22 cellular contexts compared by ENCODE assay signal in genomic region chr2:149904352-149904751, GRCh38.
DNase-seq lines count a peak whose midpoint lies in the region; FAIRE-seq and TF ChIP-seq lines count a peak whose summit lies in the region.
"Had no signal": no experiment of that assay in that cellular context is flagged by ENCODE, and none has a peak within 500 bp of the region (broad histone marks: within the 10 kb centered on the region; RNA-seq: fewer than 3 reads in every experiment).

No MANE protein-coding gene starts in this region.

- H3K27me3 Mint-ChIP-seq in nephron progenitor cell (ENCODE audit: low read depth, poor library complexity) (no peaks in the 10 kb centered on the region), HFFc6 (ENCODE audit: insufficient read depth) (peaks cover 1% of the 10 kb centered on the region; the same call in 1 of the 2 replicates)
- H3K27me3 Mint-ChIP-seq: CD4-positive, alpha-beta T cell had no signal

- FAIRE-seq in GM12892 (lab: Jason Lieb, UNC): no peak
- FAIRE-seq: GM19239, K562 had no signal

- peak overlapping the region; percentile 83 for H3K27ac Mint-ChIP-seq in nephron progenitor cell
- H3K27ac Mint-ChIP-seq in HFFc6: no peak overlapping the region
- H3K27ac Mint-ChIP-seq: CD4-positive, alpha-beta T cell had no signal

- no peaks in the 10 kb centered on the region for H3K36me3 Mint-ChIP-seq in nephron progenitor cell (ENCODE audit: low read depth)
- H3K36me3 Mint-ChIP-seq in HFFc6 (ENCODE audit: low read depth): no peaks in the 10 kb centered on the region

- H3K9me3 Mint-ChIP-seq in nephron progenitor cell: no peaks in the 10 kb centered on the region
- no peaks in the 10 kb centered on the region for H3K9me3 Mint-ChIP-seq in HFFc6
- H3K9me3 Mint-ChIP-seq: CD4-positive, alpha-beta T cell had no signal

- peak; percentile 4 for DNase-seq in DMS 273 (lab: John Stamatoyannopoulos, UW; ENCODE audit: unreplicated experiment)
- no peak for DNase-seq in DMS 273 treated with DMSO at 0.1 percent for 48 hours (lab: John Stamatoyannopoulos, UW)
- DNase-seq in glomerular visceral epithelial cell (ENCODE audit: extremely low spot score): peak; percentile 22
- peak; percentile 8 for DNase-seq in nephron progenitor cell
- DNase-seq in HFFc6: no peak
- no peak for DNase-seq in GM12892 (ENCODE audit: insufficient read length)
- no peak for DNase-seq in activated CD4-positive, alpha-beta T cell treated with anti-CD3 and anti-CD28 coated beads for 1 hour
- DNase-seq in midbrain (lab: John Stamatoyannopoulos, UW): no peak
- DNase-seq: ACHN; CD4-positive, alpha-beta T cell; COR-L47; DND-41; GDM1; NCI-H1417; NCI-H187 treated with DMSO at 0.1 percent for 48 hours; NCI-H2107; NCI-H446 treated with DMSO at 0.1 percent for 48 hours; NCI-H526 treated with DMSO at 0.1 percent for 48 hours; OCI-M1; Right ventricle myocardium superior had no signal

- TF ChIP-seq CTCF in nephron progenitor cell (IDR thresholded peaks at IDR 0.05): no peak
- no peak for TF ChIP-seq CTCF in HFFc6 (IDR thresholded peaks at IDR 0.05)

- H3K4me1 Mint-ChIP-seq in nephron progenitor cell (peaks cover 25% of the 10 kb centered on the region), HFFc6 (ENCODE audit: low read depth) (peaks cover 38% of the 10 kb centered on the region)

- H3K4me3 Mint-ChIP-seq in nephron progenitor cell: no peak overlapping the region
- no peak overlapping the region for H3K4me3 Mint-ChIP-seq in HFFc6
- H3K4me3 Mint-ChIP-seq: CD4-positive, alpha-beta T cell had no signal

- no peak for TF ChIP-seq POLR2A in GM12892 (IDR thresholded peaks at IDR 0.05; ENCODE audit: low read depth, low read length)

Comparison
In these comparisons a context has a peak if more than half of its experiments do, and no peak if none do; other contexts are left out.
1. DNase-seq: peak in DMS 273 (single experiment), glomerular visceral epithelial cell (single experiment) and nephron progenitor cell (single experiment); none in DMS 273 treated with DMSO at 0.1 percent for 48 hours (single experiment), HFFc6 (single experiment), GM12892 (single experiment), activated CD4-positive, alpha-beta T cell treated with anti-CD3 and anti-CD28 coated beads for 1 hour (single experiment) and midbrain (single experiment).